In the genomic region with DNA sequence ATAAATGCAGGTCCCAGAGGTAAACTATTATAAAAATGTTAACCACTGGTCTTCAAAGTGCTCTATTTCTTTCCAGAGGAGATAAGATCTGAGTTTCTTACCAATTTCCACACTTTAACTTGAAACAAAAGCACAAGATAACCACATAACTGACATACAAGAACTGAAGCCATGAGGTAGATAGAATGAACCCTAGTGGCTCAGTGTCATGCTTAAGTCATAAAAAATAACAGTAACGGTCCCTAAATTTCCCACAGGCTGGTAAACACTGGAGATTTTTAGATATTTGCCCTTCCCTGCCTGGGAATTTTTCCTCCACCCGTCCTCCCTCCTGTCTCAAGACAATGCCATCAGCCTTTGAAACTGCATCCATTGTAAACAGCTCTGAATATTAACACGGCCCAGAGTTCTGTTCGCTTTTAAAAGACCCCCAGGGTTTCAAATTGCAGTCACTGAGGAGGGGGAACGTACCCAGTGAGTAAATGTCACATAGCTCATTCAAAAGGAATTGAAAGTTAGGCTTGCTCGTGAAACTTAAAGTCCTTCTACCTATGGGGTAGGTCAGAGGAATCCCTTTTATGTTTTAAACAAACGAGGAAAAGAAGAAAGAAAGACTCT, we compare ENCODE assay signal across 10 cellular contexts. TPM values are rescaled to one million over a fixed set of nuclear protein-coding genes. Genes with fewer than 3 reads are reported as not detected.
DNase-seq lines count a peak whose midpoint lies in the region; ATAC-seq, FAIRE-seq and TF ChIP-seq lines count a peak whose summit lies in the region.
"Had no signal": no experiment of that assay in that cellular context is flagged by ENCODE, and none has a peak within 500 bp of the region (broad histone marks: within the 10 kb centered on the region; RNA-seq: fewer than 3 reads in every experiment).

No MANE protein-coding gene starts in this region.

- FAIRE-seq in astrocyte (lab: Jason Lieb, UNC): peak; percentile 37

- peak overlapping the region; percentile 29 for H3K9ac ChIP-seq in astrocyte (ENCODE audit: low read length)

- H3K4me2 ChIP-seq in astrocyte (ENCODE audit: low read length): peak overlapping the region; percentile 54

- H3K4me3 ChIP-seq in cardiac muscle cell (no peak overlapping the region), astrocyte (ENCODE audit: insufficient read depth, low read depth, low read length) (no peak overlapping the region), lung (no peak overlapping the region)

- H3K27ac ChIP-seq in cardiac muscle cell (peak overlapping the region; percentile 76), astrocyte (ENCODE audit: low read depth, low read length) (no peak overlapping the region), lung (ENCODE audit: low read depth in 1 of 2, low read length in 1 of 2) (peak overlapping the region; percentile 24 to 62)

- 49 to 62% methylated on average over 7 of the region's 7 CpGs for WGBS in lung, 2 donors

- H3K36me3 Mint-ChIP-seq in astrocyte (ENCODE audit: low read depth, unreplicated experiment) (no peaks in the 10 kb centered on the region), type B pancreatic cell (no peaks in the 10 kb centered on the region)

- H3K27me3 ChIP-seq in cardiac muscle cell (no peaks in the 10 kb centered on the region), astrocyte (ENCODE audit: insufficient read depth, low read length) (no peaks in the 10 kb centered on the region), lung (ENCODE audit: control insufficient read depth, insufficient read depth) (no peaks in the 10 kb centered on the region)

- no peaks in the 10 kb centered on the region for H3K9me3 Mint-ChIP-seq in astrocyte (ENCODE audit: unreplicated experiment)
- no peaks in the 10 kb centered on the region for H3K9me3 Mint-ChIP-seq in type B pancreatic cell
- H3K9me3 Mint-ChIP-seq: naive B cell had no signal

- H3K4me1 Mint-ChIP-seq in astrocyte (ENCODE audit: low read depth, unreplicated experiment) (peaks cover 72% of the 10 kb centered on the region), type B pancreatic cell (ENCODE audit: unreplicated experiment) (peaks cover 73% of the 10 kb centered on the region)

- H3K79me2 ChIP-seq in astrocyte (ENCODE audit: insufficient read depth, low read length): peaks cover 95% of the 10 kb centered on the region

- ATAC-seq in left cardiac atrium (no peak), lung (ENCODE audit: insufficient read depth, low FRiP score) (no peak)

- H3K9me3 ChIP-seq in cardiac muscle cell (ENCODE audit: low read depth): no peaks in the 10 kb centered on the region
- no peaks in the 10 kb centered on the region for H3K9me3 ChIP-seq in astrocyte (ENCODE audit: insufficient read depth, low read depth, low read length)
- H3K9me3 ChIP-seq in lung (ENCODE audit: control insufficient read depth in 2 of 2, insufficient read depth in 1 of 2, low read length in 1 of 2): no peaks in the 10 kb centered on the region

- TF ChIP-seq CTCF in cardiac muscle cell (IDR thresholded peaks at IDR 0.05; ENCODE audit: low read depth, low read length) (no peak), astrocyte (IDR thresholded peaks at IDR 0.05; ENCODE audit: insufficient read depth, low read depth, low read length) (no peak), lung (IDR thresholded peaks at IDR 0.05; ENCODE audit: control extremely low read depth, extremely low read depth) (no peak), type B pancreatic cell (conservative IDR thresholded peaks at IDR 0.05) (no peak)

- H3K4me1 ChIP-seq in cardiac muscle cell (ENCODE audit: low read depth) (peaks cover 72% of the 10 kb centered on the region), astrocyte (ENCODE audit: insufficient read depth, low read length) (peaks cover 27% of the 10 kb centered on the region), lung (ENCODE audit: control insufficient read depth in 2 of 2, insufficient read depth in 2 of 2, low read length in 2 of 2) (peaks cover 12 to 52% of the 10 kb centered on the region in 2 donors)

- H3K27me3 Mint-ChIP-seq in astrocyte (ENCODE audit: low read depth, unreplicated experiment) (no peaks in the 10 kb centered on the region), type B pancreatic cell (peaks cover 35% of the 10 kb centered on the region)

- intact Hi-C loops in left cardiac atrium (cut with DNase I): loop anchor here in 1 of 2 donors (5.0 kb wide), 1 partner anchor 88 kb away; no protein-coding TSS in a partner anchor

- H3K27ac Mint-ChIP-seq in astrocyte (ENCODE audit: unreplicated experiment): peak overlapping the region; percentile 10
- H3K27ac Mint-ChIP-seq in type B pancreatic cell: no peak overlapping the region
- H3K27ac Mint-ChIP-seq: naive B cell had no signal

- H2AFZ ChIP-seq in astrocyte (ENCODE audit: low read depth, low read length): no peak overlapping the region

- H3K4me3 Mint-ChIP-seq in astrocyte (ENCODE audit: unreplicated experiment) (peak overlapping the region; percentile 55), type B pancreatic cell (peak overlapping the region; percentile 66)
- H3K4me3 Mint-ChIP-seq: naive B cell had no signal

- no peak for DNase-seq in cardiac muscle cell (ENCODE audit: low read depth in 1 of 2, low spot score in 1 of 2)
- no peak for DNase-seq in left cardiac atrium
- DNase-seq in astrocyte (ENCODE audit: low read depth): peak; percentile 84
- DNase-seq in lung (ENCODE audit: low spot score): no peak
- DNase-seq in type B pancreatic cell (ENCODE audit: extremely low spot score, unreplicated experiment): no peak
- no peak for DNase-seq in stimulated activated CD4-positive, alpha-beta T cell treated with anti-CD3 and anti-CD28 coated beads, Interleukin-12 subunit alpha, Interleukin-12 subunit beta, amount 100 ng/mL, for 4 hours
- no peak for DNase-seq in SHP77 treated with DMSO at 0.1 percent for 48 hours (lab: John Stamatoyannopoulos, UW)
- no peak for DNase-seq in nucleus accumbens (lab: John Stamatoyannopoulos, UW)
- DNase-seq: naive B cell, NCI-H2171 treated with DMSO at 0.1 percent for 48 hours had no signal

- H3K36me3 ChIP-seq in cardiac muscle cell (no peaks in the 10 kb centered on the region), astrocyte (ENCODE audit: insufficient read depth, low read length) (no peaks in the 10 kb centered on the region), lung (ENCODE audit: control insufficient read depth in 2 of 2, insufficient read depth in 2 of 2, low read length in 2 of 2) (no peaks in the 10 kb centered on the region)

- H4K20me1 ChIP-seq in astrocyte (ENCODE audit: insufficient read depth, low read length): peaks cover 64% of the 10 kb centered on the region

RNA-seq across cellular contexts. Expression of a gene that starts 5.7 kb away (rescaled TPM):
- total RNA-seq in cardiac muscle cell (33.2 and 51.1 TPM in 2 replicates), left cardiac atrium (100 to 1,000 TPM in 1 of 2 donors, 10 to 100 TPM in 1; 88.8 to 115 TPM), astrocyte (39.7 and 45.3 TPM in 2 replicates), lung (10 to 100 TPM; 59.3 to 97.4 TPM), type B pancreatic cell (ENCODE audit: low replicate concordance) (10.9 and 28.9 TPM in 2 replicates)
- polyA plus RNA-seq in cardiac muscle cell (27.8 and 35.6 TPM in 2 replicates), lung (10 to 100 TPM; 21.9 to 25.1 TPM)
